ENCODE assay signal across 8 cellular contexts in the genomic region with DNA sequence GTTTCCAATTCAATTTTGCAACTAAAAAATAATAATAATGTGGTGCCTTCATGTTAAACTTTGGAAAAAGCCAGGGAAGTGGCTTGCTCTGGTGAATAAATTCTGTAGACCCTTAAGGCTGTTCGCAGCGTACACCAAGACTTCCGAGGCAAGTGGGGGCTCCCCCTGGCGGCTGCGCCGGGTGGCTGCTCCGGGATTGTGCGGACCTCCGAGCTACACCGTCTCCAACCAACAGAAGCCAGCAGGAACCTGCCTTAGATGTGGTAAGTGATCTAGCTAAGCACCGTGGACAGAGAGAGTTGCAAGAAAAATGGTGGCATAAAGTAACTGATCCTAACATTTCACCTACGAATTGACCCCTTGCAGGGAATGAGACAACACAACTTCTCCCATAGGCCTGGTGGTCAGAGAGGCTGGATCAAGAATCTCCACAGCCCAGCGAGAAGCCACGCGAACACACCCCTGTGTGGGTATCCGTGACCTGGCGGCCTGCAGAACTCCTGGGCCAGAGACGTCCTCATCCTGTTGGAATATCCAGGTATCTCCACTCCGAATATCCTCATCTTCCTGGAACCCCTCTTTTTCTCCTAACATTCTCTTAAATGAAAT.
DNase-seq lines count a peak whose midpoint lies in the region; ATAC-seq and TF ChIP-seq lines count a peak whose summit lies in the region.

No MANE protein-coding gene starts in this region.

- in situ Hi-C loops in brain microvascular endothelial cell (cut with HindIII; ENCODE audit: low pct_ligation_motif_present, low sequenced_read_pairs): loop anchor here (25.0 kb wide), 1 partner anchor 211 kb away; no protein-coding TSS in a partner anchor

- H3K4me3 Mint-ChIP-seq in T-helper 2 cell treated with Interferon-gamma antibody and Interleukin-4, amounts not matched to agents 5 μg/mL and 100 μg/mL, for 36 hours: peak overlapping the region; percentile 41

- H3K27me3 Mint-ChIP-seq in T-helper 2 cell treated with Interferon-gamma antibody and Interleukin-4, amounts not matched to agents 5 μg/mL and 100 μg/mL, for 36 hours (ENCODE audit: low read depth): peaks cover 19% of the 10 kb centered on the region

- no peak overlapping the region for H3K9ac ChIP-seq in skeletal muscle tissue (ENCODE audit: low read depth in 1 of 3, low read length in 3 of 3)

- H3K4me1 Mint-ChIP-seq in T-helper 2 cell treated with Interferon-gamma antibody and Interleukin-4, amounts not matched to agents 5 μg/mL and 100 μg/mL, for 36 hours (ENCODE audit: low read depth): peaks cover 2% of the 10 kb centered on the region

- H3K36me3 ChIP-seq in brain microvascular endothelial cell (replicated peaks) (no peaks in the 10 kb centered on the region), skeletal muscle tissue (ENCODE audit: control insufficient read depth in 3 of 3, insufficient read depth in 3 of 3, low read length in 3 of 3) (no peaks in the 10 kb centered on the region)

- no peak overlapping the region for H3K27ac Mint-ChIP-seq in T-helper 2 cell treated with Interferon-gamma antibody and Interleukin-4, amounts not matched to agents 5 μg/mL and 100 μg/mL, for 36 hours

- peak; percentile 99 for TF ChIP-seq CTCF in brain microvascular endothelial cell (IDR thresholded peaks at IDR 0.05; ENCODE audit: low read depth, low read length, missing control alignments)

- H3K9me3 ChIP-seq in skeletal muscle tissue (ENCODE audit: control insufficient read depth in 3 of 3, low read length in 3 of 3): peaks cover 0 to 7% (median 0%) of the 10 kb centered on the region in 3 donors

- H3K4me1 ChIP-seq in skeletal muscle tissue (ENCODE audit: control insufficient read depth in 3 of 3, insufficient read depth in 3 of 3, low read length in 3 of 3): no peaks in the 10 kb centered on the region

- DNase-seq in AG08396 (ENCODE audit: low spot score) (peak; percentile 67), brain microvascular endothelial cell (peak; percentile 85), iPS-NIHi7 (ENCODE audit: extremely low spot score) (peak; percentile 90), NCI-H345 treated with DMSO at 0.1 percent for 48 hours (lab: John Stamatoyannopoulos, UW; ENCODE audit: unreplicated experiment) (no peak)
- DNase-seq in T-helper 2 cell treated with Interferon-gamma antibody and Interleukin-4, amounts not matched to agents 5 μg/mL and 100 μg/mL, for 36 hours (ENCODE audit: low spot score): peak; percentile 26

- no peaks in the 10 kb centered on the region for H3K27me3 ChIP-seq in brain microvascular endothelial cell (replicated peaks)
- H3K27me3 ChIP-seq in skeletal muscle tissue (ENCODE audit: control insufficient read depth in 3 of 3, insufficient read depth in 3 of 3, low read length in 3 of 3): peaks cover 0 to 7% (median 4%) of the 10 kb centered on the region in 3 donors

- H3K9me3 Mint-ChIP-seq in T-helper 2 cell treated with Interferon-gamma antibody and Interleukin-4, amounts not matched to agents 5 μg/mL and 100 μg/mL, for 36 hours: peaks cover 6% of the 10 kb centered on the region

- peak; percentile 93 for ATAC-seq in GM18909 (IDR thresholded peaks at IDR 0.05; ENCODE audit: poor library complexity, unreplicated experiment)
- ATAC-seq in HG03442 (IDR thresholded peaks at IDR 0.05; ENCODE audit: unreplicated experiment): peak; percentile 82

- H3K36me3 Mint-ChIP-seq in T-helper 2 cell treated with Interferon-gamma antibody and Interleukin-4, amounts not matched to agents 5 μg/mL and 100 μg/mL, for 36 hours (ENCODE audit: low read depth): no peaks in the 10 kb centered on the region

- H3K4me3 ChIP-seq in brain microvascular endothelial cell (ENCODE audit: low read depth, low read length) (peak overlapping the region; percentile 46), skeletal muscle tissue (ENCODE audit: low read length in 3 of 3) (peak overlapping the region in 2 of 3 donors; percentile 29 to 43)

- peak overlapping the region; percentile 19 for H3K27ac ChIP-seq in brain microvascular endothelial cell
- H3K27ac ChIP-seq in skeletal muscle tissue (ENCODE audit: low read depth, low read length): no peak overlapping the region
